Comparison of ENCODE assay signal across 17 cellular contexts in the genomic region with DNA sequence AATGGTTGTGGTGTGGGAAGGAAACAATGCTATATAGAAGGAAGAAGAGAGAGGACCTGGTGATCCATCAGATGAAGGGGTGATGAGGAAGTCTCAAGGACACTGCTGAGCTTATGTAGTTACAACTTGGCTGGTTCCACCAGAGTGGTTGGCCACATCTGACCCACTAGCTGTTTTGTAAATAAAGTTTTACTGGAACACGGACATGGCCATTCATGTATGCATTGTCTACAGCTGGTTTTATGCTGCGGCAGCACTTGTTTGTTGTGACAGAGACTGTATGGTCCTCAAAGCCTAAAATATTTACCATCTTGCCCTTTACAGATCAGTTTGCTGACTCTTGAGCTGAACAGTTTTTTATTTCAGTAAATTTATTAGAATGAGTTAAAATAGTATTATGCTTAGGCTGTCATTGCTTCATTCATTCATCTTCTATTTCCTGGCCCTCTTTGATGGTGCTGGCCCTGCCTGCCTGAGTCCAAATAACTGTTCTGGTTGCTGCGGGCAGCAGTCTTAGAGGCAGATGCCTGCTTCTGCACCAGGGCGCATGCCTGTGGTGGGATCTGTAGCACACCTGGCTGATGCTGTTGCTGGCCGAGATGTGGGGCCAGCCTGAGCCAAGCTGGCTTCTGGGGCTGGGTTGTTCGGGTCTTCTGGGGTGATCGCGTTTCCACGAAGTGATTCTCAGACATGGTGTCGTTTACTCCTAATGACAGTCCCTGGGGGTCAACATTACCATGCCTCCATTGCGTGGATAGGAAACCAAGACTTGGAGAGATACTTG.
DNase-seq lines count a peak whose midpoint lies in the region; ATAC-seq and TF ChIP-seq lines count a peak whose summit lies in the region.
"Had no signal": no experiment of that assay in that cellular context is flagged by ENCODE, and none has a peak within 500 bp of the region (broad histone marks: within the 10 kb centered on the region; RNA-seq: fewer than 3 reads in every experiment).

No MANE protein-coding gene starts in this region.

- no peak for TF ChIP-seq POLR2A in suprapubic skin (IDR thresholded peaks at IDR 0.05)

- H3K27ac ChIP-seq in C4-2B (peak overlapping the region; percentile 49), RWPE1 (peak overlapping the region; percentile 77), suprapubic skin (no peak overlapping the region)
- H3K27ac ChIP-seq: BLaER1 treated with 17β-estradiol and CSF1 and Interleukin-3, amounts not matched to agents 10 nM and 100 nM had no signal

- no peak for DNase-seq in RWPE1 (ENCODE audit: low spot score)
- DNase-seq in suprapubic skin (ENCODE audit: low spot score in 2 of 2), result peak; percentile 33 to 60
- no peak for DNase-seq in left ventricle myocardium superior
- DNase-seq in activated CD8-positive, alpha-beta memory T cell treated with anti-CD3 and anti-CD28 coated beads, Interleukin-2, amount 10 ng/mL, durations not matched to agents 7 days and 5 days, result no peak
- DNase-seq: 8988T; CD4-positive, CD25-positive, alpha-beta regulatory T cell; CD8-positive, alpha-beta memory T cell; COR-L47; DMS 273 treated with DMSO at 0.1 percent for 48 hours; DMS53; HCEC 1CT had no signal

- CTCF ChIA-PET in RWPE1 (lab: Yijun Ruan, JAX), result interaction anchor here (0.5 to 1.6 kb wide), 4 partner anchors 8 to 717 kb away, joined by 4 read pairs; no protein-coding TSS in a partner anchor
- CTCF ChIA-PET in activated CD8-positive, alpha-beta memory T cell treated with anti-CD3 and anti-CD28 coated beads, Interleukin-2, amount 10 ng/mL, durations not matched to agents 7 days and 5 days (lab: Charles Lee), result no interaction called here

- H3K4me1 Mint-ChIP-seq in nephron, result peaks cover 45% of the 10 kb centered on the region
- no peaks in the 10 kb centered on the region for H3K4me1 Mint-ChIP-seq in activated CD8-positive, alpha-beta memory T cell treated with anti-CD3 and anti-CD28 coated beads, Interleukin-2, amount 10 ng/mL, durations not matched to agents 7 days and 5 days
- H3K4me1 Mint-ChIP-seq: B cell; CD8-positive, alpha-beta memory T cell had no signal

- POLR2A ChIA-PET in RWPE1 (lab: Yijun Ruan, JAX; ENCODE audit: low non-redundant PET), result no interaction called here

- ATAC-seq in left ventricle myocardium superior, result no peak
- no peak for ATAC-seq in activated CD8-positive, alpha-beta memory T cell treated with anti-CD3 and anti-CD28 coated beads, Interleukin-2, amount 10 ng/mL, durations not matched to agents 7 days and 5 days
- no peak for ATAC-seq in GM19324 (IDR thresholded peaks at IDR 0.05; ENCODE audit: low FRiP score, unreplicated experiment)
- ATAC-seq: GM23338 had no signal

- H3K36me3 ChIP-seq in suprapubic skin, result no peaks in the 10 kb centered on the region
- H3K36me3 ChIP-seq: BLaER1 treated with 17β-estradiol and CSF1 and Interleukin-3, amounts not matched to agents 10 nM and 100 nM had no signal

- peaks cover 32% of the 10 kb centered on the region for H3K27me3 ChIP-seq in suprapubic skin
- H3K27me3 ChIP-seq: BLaER1 treated with 17β-estradiol and CSF1 and Interleukin-3, amounts not matched to agents 10 nM and 100 nM had no signal

- H3K27me3 Mint-ChIP-seq in nephron (ENCODE audit: low read depth), result peaks cover 43% of the 10 kb centered on the region
- H3K27me3 Mint-ChIP-seq in activated CD8-positive, alpha-beta memory T cell treated with anti-CD3 and anti-CD28 coated beads, Interleukin-2, amount 10 ng/mL, durations not matched to agents 7 days and 5 days, result peaks cover 46% of the 10 kb centered on the region

- TF ChIP-seq CTCF in C4-2B (conservative IDR thresholded peaks at IDR 0.05), result no peak
- TF ChIP-seq CTCF in RWPE1 (conservative IDR thresholded peaks at IDR 0.05; ENCODE audit: low read depth), result no peak
- TF ChIP-seq CTCF in nephron (IDR thresholded peaks at IDR 0.05; ENCODE audit: unreplicated experiment in 3 of 3), result no peak
- TF ChIP-seq CTCF in suprapubic skin (IDR thresholded peaks at IDR 0.05), result no peak

- no peak overlapping the region for H3K4me3 Mint-ChIP-seq in nephron
- no peak overlapping the region for H3K4me3 Mint-ChIP-seq in activated CD8-positive, alpha-beta memory T cell treated with anti-CD3 and anti-CD28 coated beads, Interleukin-2, amount 10 ng/mL, durations not matched to agents 7 days and 5 days
- H3K4me3 Mint-ChIP-seq: B cell; CD4-positive, CD25-positive, alpha-beta regulatory T cell; CD8-positive, alpha-beta memory T cell; GM23338 had no signal

- H3K4me3 ChIP-seq in suprapubic skin, result no peak overlapping the region
- H3K4me3 ChIP-seq: BLaER1 treated with 17β-estradiol and CSF1 and Interleukin-3, amounts not matched to agents 10 nM and 100 nM; GM23338 had no signal

- H3K27ac Mint-ChIP-seq in nephron, result peak overlapping the region in 2 of 3 experiments; percentile 32 to 65
- no peak overlapping the region for H3K27ac Mint-ChIP-seq in activated CD8-positive, alpha-beta memory T cell treated with anti-CD3 and anti-CD28 coated beads, Interleukin-2, amount 10 ng/mL, durations not matched to agents 7 days and 5 days
- H3K27ac Mint-ChIP-seq: B cell; CD4-positive, CD25-positive, alpha-beta regulatory T cell; GM23338 had no signal

- no peak for TF ChIP-seq EP300 in suprapubic skin (IDR thresholded peaks at IDR 0.05)

- H3K9me3 Mint-ChIP-seq in nephron, result peaks cover 7% of the 10 kb centered on the region
- H3K9me3 Mint-ChIP-seq in activated CD8-positive, alpha-beta memory T cell treated with anti-CD3 and anti-CD28 coated beads, Interleukin-2, amount 10 ng/mL, durations not matched to agents 7 days and 5 days (ENCODE audit: low read depth), result no peaks in the 10 kb centered on the region
- H3K9me3 Mint-ChIP-seq: GM23338 had no signal

- intact Hi-C loops in left ventricle myocardium superior (cut with micrococcal nuclease), result no loop called here

- WGBS in suprapubic skin, result 77% methylated on average over 11 of the region's 11 CpGs

- peaks cover 12% of the 10 kb centered on the region for H3K4me1 ChIP-seq in suprapubic skin
- H3K4me1 ChIP-seq: BLaER1 treated with 17β-estradiol and CSF1 and Interleukin-3, amounts not matched to agents 10 nM and 100 nM had no signal

- no peaks in the 10 kb centered on the region for H3K36me3 Mint-ChIP-seq in nephron (ENCODE audit: low read depth)
- no peaks in the 10 kb centered on the region for H3K36me3 Mint-ChIP-seq in activated CD8-positive, alpha-beta memory T cell treated with anti-CD3 and anti-CD28 coated beads, Interleukin-2, amount 10 ng/mL, durations not matched to agents 7 days and 5 days
- H3K36me3 Mint-ChIP-seq: CD4-positive, CD25-positive, alpha-beta regulatory T cell; CD8-positive, alpha-beta memory T cell had no signal

- H3K9me3 ChIP-seq in suprapubic skin, result no peaks in the 10 kb centered on the region
- H3K9me3 ChIP-seq: BLaER1 treated with 17β-estradiol and CSF1 and Interleukin-3, amounts not matched to agents 10 nM and 100 nM had no signal

Comparison
In these comparisons a context has a peak if more than half of its experiments do, and no peak if none do; other contexts are left out.
1. DNase-seq: peak in suprapubic skin (2 of 2); none in RWPE1 (single experiment), left ventricle myocardium superior (single experiment) and activated CD8-positive, alpha-beta memory T cell treated with anti-CD3 and anti-CD28 coated beads, Interleukin-2, amount 10 ng/mL, durations not matched to agents 7 days and 5 days (single experiment).